In genomic region chr4:188697217-188697616, GRCh38 we compare ENCODE assay signal across 19 cellular contexts.
DNase-seq lines count a peak whose midpoint lies in the region; ATAC-seq, FAIRE-seq and TF ChIP-seq lines count a peak whose summit lies in the region.
"Had no signal": no experiment of that assay in that cellular context is flagged by ENCODE, and none has a peak within 500 bp of the region (broad histone marks: within the 10 kb centered on the region; RNA-seq: fewer than 3 reads in every experiment).

No MANE protein-coding gene starts in this region.

- H3K9me1 ChIP-seq in IMR-90 (ENCODE audit: insufficient read depth, low read length), result no peaks in the 10 kb centered on the region
- no peaks in the 10 kb centered on the region for H3K9me1 ChIP-seq in K562 (ENCODE audit: control insufficient read depth, insufficient read depth, low read length)

- CTCF ChIA-PET in IMR-90 (lab: Yijun Ruan, JAX), result no interaction called here
- CTCF ChIA-PET in K562 (lab: Yijun Ruan, JAX; ENCODE audit: low intra/inter-chr PET ratio), result no interaction called here

- no peaks in the 10 kb centered on the region for H3K79me2 ChIP-seq in K562 (ENCODE audit: control insufficient read depth, insufficient read depth, low read length)

- no peak overlapping the region for H2BK5ac ChIP-seq in IMR-90 (ENCODE audit: low read depth, low read length, poor library complexity, severe bottlenecking)

- FAIRE-seq in K562 (lab: Jason Lieb, UNC), result no peak
- FAIRE-seq: GM12891, GM18507 had no signal

- POLR2A ChIA-PET in IMR-90 (lab: Charles Lee; ENCODE audit: unreplicated experiment) (no interaction called here), K562 (lab: Yijun Ruan, JAX) (no interaction called here)

- no peak overlapping the region for H2AK9ac ChIP-seq in IMR-90 (replicated peaks; ENCODE audit: low read depth, low read length, poor library complexity)

- no peak overlapping the region for H2BK20ac ChIP-seq in IMR-90 (ENCODE audit: low read depth, low read length)

- in situ Hi-C loops in IMR-90 (cut with MboI; ENCODE audit: low sequenced_read_pairs) (no loop called here), K562 (cut with MboI) (no loop called here)

- H4K8ac ChIP-seq in IMR-90 (ENCODE audit: low read depth in 2 of 2, low read length in 2 of 2), result no peak overlapping the region

- H3K14ac ChIP-seq in IMR-90 (replicated peaks; ENCODE audit: low read depth, low read length), result no peak overlapping the region

- H3K4ac ChIP-seq in IMR-90 (ENCODE audit: low read depth, low read length), result no peak overlapping the region

- TF ChIP-seq EP300 in K562 (IDR thresholded peaks at IDR 0.05; ENCODE audit: low read length), result no peak

- BruUV-seq in IMR-90 (replicated peaks; lab: Mats Ljungman, UMichigan), result no TSS peak
- BruUV-seq in K562 (replicated peaks; lab: Mats Ljungman, UMichigan), result no TSS peak

- H3K79me1 ChIP-seq in IMR-90 (ENCODE audit: low read depth in 1 of 2, low read length in 2 of 2), result no peaks in the 10 kb centered on the region

- H3K36me3 ChIP-seq in IMR-90 (ENCODE audit: control insufficient read depth, insufficient read depth, low read length) (no peaks in the 10 kb centered on the region), K562 (ENCODE audit: control insufficient read depth, insufficient read depth, low read length) (no peaks in the 10 kb centered on the region)

- H3K4me1 ChIP-seq in IMR-90 (ENCODE audit: control insufficient read depth, insufficient read depth, low read length) (no peaks in the 10 kb centered on the region), K562 (replicated peaks in 1 of 2; ENCODE audit: control insufficient read depth in 2 of 2, insufficient read depth in 2 of 2, low read length in 2 of 2) (no peaks in the 10 kb centered on the region)

- no peak for TF ChIP-seq RAD21 in IMR-90 (IDR thresholded peaks at IDR 0.05; ENCODE audit: low read length)
- no peak for TF ChIP-seq RAD21 in K562 (CRISPR knock-in tag; conservative IDR thresholded peaks at IDR 0.05 in 1 of 2, IDR thresholded peaks at IDR 0.05 in 1 of 2)

- dilution Hi-C loops in IMR-90 (cut with HindIII; ENCODE audit: low sequenced_read_pairs, unreplicated experiment), result no loop called here

- DNase-seq in IMR-90 (no peak), OCI-M1 (lab: John Stamatoyannopoulos, UW) (peak; percentile 28), K562 (ENCODE audit: extremely low read depth in 1 of 4, low spot score in 3 of 4) (no peak), NCI-H2081 (lab: John Stamatoyannopoulos, UW) (no peak), kidney tubule cell (ENCODE audit: low spot score) (no peak), OCI-M2 (lab: John Stamatoyannopoulos, UW; ENCODE audit: unreplicated experiment) (no peak)
- DNase-seq: C1 segment of cervical spinal cord; Calu3; CD4-positive, alpha-beta memory T cell; COR-L47; DMS53; DMS79 treated with DMSO at 0.1 percent for 48 hours; GF-D8; GOT3; H7; HCEC 1CT; HFFc6 had no signal

- H3K4me2 ChIP-seq in IMR-90 (ENCODE audit: low read depth, low read length) (no peak overlapping the region), K562 (ENCODE audit: insufficient read depth, low read length) (no peak overlapping the region)

- no peaks in the 10 kb centered on the region for H4K20me1 ChIP-seq in IMR-90 (ENCODE audit: insufficient read depth, low read length)
- no peaks in the 10 kb centered on the region for H4K20me1 ChIP-seq in K562 (replicated peaks; ENCODE audit: control insufficient read depth, insufficient read depth, low read length)

- no peaks in the 10 kb centered on the region for H3K27me3 ChIP-seq in IMR-90 (ENCODE audit: control insufficient read depth, insufficient read depth, low read length)
- H3K27me3 ChIP-seq in K562 (ENCODE audit: control insufficient read depth in 2 of 2, insufficient read depth in 2 of 2, low read length in 2 of 2), result no peaks in the 10 kb centered on the region

- H3K23ac ChIP-seq in IMR-90 (ENCODE audit: low read depth, low read length), result no peak overlapping the region

- H2AFZ ChIP-seq in IMR-90 (replicated peaks; ENCODE audit: low read length, poor library complexity) (no peak overlapping the region), K562 (ENCODE audit: low read depth, low read length) (no peak overlapping the region)

- intact Hi-C loops in IMR-90 (cut with micrococcal nuclease), result no loop called here
- intact Hi-C loops in K562 (cut with micrococcal nuclease), result no loop called here

- no peak overlapping the region for H4K5ac ChIP-seq in IMR-90 (ENCODE audit: low read depth, low read length)

- H3K56ac ChIP-seq in IMR-90 (ENCODE audit: extremely low read depth, insufficient read depth, low read length), result no peak overlapping the region

- TF ChIP-seq POLR2A in IMR-90 (IDR thresholded peaks at IDR 0.05; ENCODE audit: low read depth, low read length) (no peak), K562 (conservative IDR thresholded peaks at IDR 0.05) (no peak)

- H3K18ac ChIP-seq in IMR-90 (ENCODE audit: low read depth, low read length), result no peak overlapping the region

- TF ChIP-seq CTCF in IMR-90 (conservative IDR thresholded peaks at IDR 0.05; ENCODE audit: low read depth, low read length) (no peak), K562 (IDR thresholded peaks at IDR 0.05 in 2 of 3, conservative IDR thresholded peaks at IDR 0.05 in 1 of 3; ENCODE audit: insufficient read depth in 2 of 3, low read depth in 1 of 3, low read length in 3 of 3) (no peak)

- no peak overlapping the region for H3K9ac ChIP-seq in IMR-90 (ENCODE audit: low read depth, low read length)
- no peak overlapping the region for H3K9ac ChIP-seq in K562 (ENCODE audit: insufficient read depth in 1 of 2, low read depth in 2 of 2, low read length in 2 of 2)

- no peak overlapping the region for H2BK120ac ChIP-seq in IMR-90 (ENCODE audit: low read depth, low read length)

- no CpG with 5 or more reads among the region's 1 CpG for WGBS in IMR-90 (ENCODE audit: extremely low coverage in 2 of 2, insufficient read length in 1 of 2), 2 experiments
- 0% methylated on average over 1 of the region's 1 CpG for WGBS in K562 (ENCODE audit: insufficient coverage, low coverage, missing lambda C conversion rate)

- ATAC-seq in IMR-90 (ENCODE audit: low read depth) (no peak), K562 (no peak)

- no peak overlapping the region for H4K91ac ChIP-seq in IMR-90 (ENCODE audit: insufficient read depth, low read depth, low read length)

- H2AK5ac ChIP-seq in IMR-90 (ENCODE audit: low read depth, low read length), result no peak overlapping the region

- H3K4me3 ChIP-seq in IMR-90 (ENCODE audit: insufficient read depth, low read depth, low read length) (no peak overlapping the region), K562 (no peak overlapping the region)

- H3K9me3 ChIP-seq in IMR-90 (ENCODE audit: control insufficient read depth, insufficient read depth, low read length) (no peaks in the 10 kb centered on the region; the same call in 1 of the 2 replicates), K562 (replicated peaks; ENCODE audit: control insufficient read depth, insufficient read depth, low read depth, low read length) (no peaks in the 10 kb centered on the region)

- H3K27ac ChIP-seq in IMR-90 (ENCODE audit: insufficient read depth, low read length) (no peak overlapping the region), K562 (ENCODE audit: extremely low read depth, low read depth, low read length) (no peak overlapping the region)

- H2BK15ac ChIP-seq in IMR-90 (ENCODE audit: low read depth, low read length), result no peak overlapping the region

TF ChIP-seq in IMR-90, 13 proteins besides CTCF, POLR2A, EP300 and RAD21:
- TF ChIP-seq FOS (IDR thresholded peaks at IDR 0.05; ENCODE audit: low read depth, low read length) (no peak), MAFK (IDR thresholded peaks at IDR 0.05; ENCODE audit: low read depth, low read length) (no peak), CEBPB (IDR thresholded peaks at IDR 0.05; ENCODE audit: low read depth, low read length) (peak; percentile 89)

TF ChIP-seq in K562, 482 proteins besides CTCF, POLR2A, EP300 and RAD21 (continues in another document):
- TF ChIP-seq ZSCAN32 (CRISPR knock-in tag; IDR thresholded peaks at IDR 0.05) (no peak), ZNF395 (CRISPR knock-in tag; IDR thresholded peaks at IDR 0.05) (no peak), SAP30 (IDR thresholded peaks at IDR 0.05; ENCODE audit: borderline replicate concordance, insufficient read depth, low read depth, low read length, poor library complexity, severe bottlenecking) (no peak), NFIX (CRISPR knock-in tag; IDR thresholded peaks at IDR 0.05; ENCODE audit: low read depth) (no peak), TFE3 (CRISPR knock-in tag; IDR thresholded peaks at IDR 0.05) (no peak), CEBPG (CRISPR knock-in tag; IDR thresholded peaks at IDR 0.05) (no peak), CEBPG (tag; conservative IDR thresholded peaks at IDR 0.05 in 1 of 2, IDR thresholded peaks at IDR 0.05 in 1 of 2) (peak; percentile 52 to 72), CEBPB (tag; IDR thresholded peaks at IDR 0.05) (0 out of 2 replicates have a peak, but pooled peaks have one; percentile 19), CREB1 (IDR thresholded peaks at IDR 0.05) (no peak), CREB1 (CRISPR knock-in tag; IDR thresholded peaks at IDR 0.05) (no peak)
